Comparison of ENCODE assay signal across 14 cellular contexts in genomic region chr7:71636329-71636728, GRCh38.
DNase-seq lines count a peak whose midpoint lies in the region; ATAC-seq lines count a peak whose summit lies in the region.
"Had no signal": no experiment of that assay in that cellular context is flagged by ENCODE, and none has a peak within 500 bp of the region (broad histone marks: within the 10 kb centered on the region; RNA-seq: fewer than 3 reads in every experiment).

No MANE protein-coding gene starts in this region.

- H3K27ac ChIP-seq in cingulate gyrus (ENCODE audit: low read depth, low read length), result peak overlapping the region; percentile 29
- H3K27ac ChIP-seq: uterus had no signal

- DNase-seq in Daoy (ENCODE audit: low read depth), result peak; percentile 32
- peak; percentile 13 for DNase-seq in NCI-H2029 (lab: John Stamatoyannopoulos, UW)
- peak; percentile 35 for DNase-seq in medulla oblongata (ENCODE audit: extremely low spot score)
- DNase-seq in Kasumi-1 (lab: John Stamatoyannopoulos, UW), result no peak
- DNase-seq in glomerular visceral epithelial cell (ENCODE audit: extremely low spot score), result no peak
- DNase-seq in NCI-H187 treated with DMSO at 0.1 percent for 48 hours (lab: John Stamatoyannopoulos, UW), result no peak
- DNase-seq: activated CD8-positive, alpha-beta T cell treated with anti-CD3 and anti-CD28 coated beads, Interleukin-2, amount 10 ng/mL, durations not matched to agents 7 days and 5 days; IMR-90; mucosa of descending colon; NCI-H1105 treated with DMSO at 0.1 percent for 48 hours; uterus had no signal

- ATAC-seq in GM19397 (IDR thresholded peaks at IDR 0.05; ENCODE audit: unreplicated experiment), result no peak
- ATAC-seq: activated CD8-positive, alpha-beta T cell treated with anti-CD3 and anti-CD28 coated beads, Interleukin-2, amount 10 ng/mL, durations not matched to agents 7 days and 5 days; activated T-helper 17 cell treated with anti-CD3 and anti-CD28 coated beads, Interleukin-2, amount 50 U/mL, for 72 hours; mucosa of descending colon had no signal

Comparison
In these comparisons a context has a peak if more than half of its experiments do, and no peak if none do; other contexts are left out.
1. DNase-seq: peak in Daoy (single experiment), NCI-H2029 (single experiment) and medulla oblongata (single experiment); none in Kasumi-1 (0 of 2), glomerular visceral epithelial cell (single experiment) and NCI-H187 treated with DMSO at 0.1 percent for 48 hours (single experiment).